25 cellular contexts compared by ENCODE assay signal in genomic region chr22:45775062-45775461, GRCh38.
A peak's percentile ranks its signal among the peaks of the same experiment; 100 is the strongest.
DNase-seq lines count a peak whose midpoint lies in the region; ATAC-seq and TF ChIP-seq lines count a peak whose summit lies in the region.
"Had no signal": no experiment of that assay in that cellular context is flagged by ENCODE, and none has a peak within 500 bp of the region (broad histone marks: within the 10 kb centered on the region; RNA-seq: fewer than 3 reads in every experiment).

No MANE protein-coding gene starts in this region.

- H3K9me3 Mint-ChIP-seq in IgD-negative memory B cell (no peaks in the 10 kb centered on the region), naive B cell (peaks cover 0 to under 1% (median 0%) of the 10 kb centered on the region in 7 donors)
- H3K9me3 Mint-ChIP-seq: activated CD8-positive, alpha-beta T cell treated with anti-CD3 and anti-CD28 coated beads for 36 hours; CD4-positive, alpha-beta memory T cell had no signal

- intact Hi-C loops in ovary (cut with DNase I): no loop called here

- H3K4me3 ChIP-seq in GM12864 (ENCODE audit: low read depth, low read length): peak overlapping the region; percentile 17; the same call in 1 of the 2 replicates
- H3K4me3 ChIP-seq in Peyer's patch: no peak overlapping the region
- no peak overlapping the region for H3K4me3 ChIP-seq in hepatocyte
- H3K4me3 ChIP-seq in ovary: no peak overlapping the region
- H3K4me3 ChIP-seq: heart left ventricle, skin epidermis, tibial artery had no signal

- peak; percentile 15 for ATAC-seq in GM21515 (IDR thresholded peaks at IDR 0.05; ENCODE audit: unreplicated experiment)
- ATAC-seq in naive B cell (ENCODE audit: low read depth in 2 of 2): no peak
- ATAC-seq: activated CD8-positive, alpha-beta T cell treated with anti-CD3 and anti-CD28 coated beads for 36 hours; heart left ventricle; left lobe of liver; PC-3 had no signal

- H3K27ac ChIP-seq in Peyer's patch (peak overlapping the region in 2 of 4 donors; percentile 24 to 52), hepatocyte (no peak overlapping the region), ovary (no peak overlapping the region)
- H3K27ac ChIP-seq: heart left ventricle, neutrophil, skin epidermis, tibial artery had no signal

- peaks cover 48 to 59% (median 55%) of the 10 kb centered on the region in 3 donors for H3K4me1 Mint-ChIP-seq in IgD-negative memory B cell
- peaks cover 48 to 75% (median 67%) of the 10 kb centered on the region in 3 donors for H3K4me1 Mint-ChIP-seq in naive B cell

- H3K36me3 Mint-ChIP-seq in IgD-negative memory B cell (peaks cover 8% of the 10 kb centered on the region), naive B cell (peaks cover 6 to 14% of the 10 kb centered on the region in 2 donors)

- H3K4me1 ChIP-seq in Peyer's patch (peaks cover 0 to 7% (median 0%) of the 10 kb centered on the region in 4 donors), hepatocyte (ENCODE audit: insufficient read depth) (no peaks in the 10 kb centered on the region), ovary (ENCODE audit: insufficient read depth) (no peaks in the 10 kb centered on the region)
- H3K4me1 ChIP-seq: tibial artery had no signal

- H3K36me3 ChIP-seq in Peyer's patch: no peaks in the 10 kb centered on the region
- H3K36me3 ChIP-seq in hepatocyte (replicated peaks; ENCODE audit: insufficient read depth, low read depth): no peaks in the 10 kb centered on the region
- H3K36me3 ChIP-seq in ovary: no peaks in the 10 kb centered on the region
- H3K36me3 ChIP-seq: neutrophil had no signal

- peak overlapping the region; percentile 1 to 88 (median 86) for H3K27ac Mint-ChIP-seq in IgD-negative memory B cell
- peak overlapping the region; percentile 4 to 81 (median 72) for H3K27ac Mint-ChIP-seq in naive B cell
- H3K27ac Mint-ChIP-seq: activated CD8-positive, alpha-beta T cell treated with anti-CD3 and anti-CD28 coated beads for 36 hours had no signal

- no peak for TF ChIP-seq EP300 in ovary (IDR thresholded peaks at IDR 0.05)

- H3K79me2 ChIP-seq in hepatocyte: peaks cover 31% of the 10 kb centered on the region

- DNase-seq in GM12864 (ENCODE audit: low read depth) (no peak), naive B cell (no peak), Peyer's patch (no peak), hepatocyte (ENCODE audit: low spot score) (no peak), ovary (no peak)
- DNase-seq in activated effector memory CD4-positive, alpha-beta T cell treated with anti-CD3 and anti-CD28 coated beads, Interleukin-2, amount 50 U/mL, for 16 hours: no peak
- DNase-seq: activated CD4-positive, CD25-positive, alpha-beta regulatory T cell; activated CD8-positive, alpha-beta T cell treated with anti-CD3 and anti-CD28 coated beads for 36 hours; activated naive CD4-positive, alpha-beta T cell treated with Interleukin-2 at 50 U/mL for 16 hours; activated T-cell treated with anti-CD3 and anti-CD28 coated beads, Interleukin-2, amount 50 U/mL, for 1 hour; amniotic stem cell; CD4-positive, alpha-beta memory T cell; cortex of kidney; heart left ventricle; NCI-H1417 treated with DMSO at 0.1 percent for 48 hours; NCI-H774; PC-3; stimulated activated CD4-positive, alpha-beta T cell treated with anti-CD3 and anti-CD28 coated beads, Interleukin-2, amount 100 ng/mL, for 24 hours; stimulated activated naive CD4-positive, alpha-beta T cell treated with Interleukin-2 at 50 U/mL for 16 hours; tibial artery had no signal

- H4K20me1 ChIP-seq in hepatocyte (ENCODE audit: insufficient read depth, poor library complexity, severe bottlenecking): no peaks in the 10 kb centered on the region

- H3K27me3 ChIP-seq in Peyer's patch (no peaks in the 10 kb centered on the region), hepatocyte (no peaks in the 10 kb centered on the region), ovary (no peaks in the 10 kb centered on the region)
- H3K27me3 ChIP-seq: heart left ventricle, neutrophil, tibial artery had no signal

- TF ChIP-seq POLR2A in Peyer's patch (IDR thresholded peaks at IDR 0.05) (no peak), ovary (IDR thresholded peaks at IDR 0.05) (no peak)

- H2AFZ ChIP-seq in hepatocyte: no peak overlapping the region

- peak overlapping the region in 3 of 4 donors; percentile 8 to 81 (median 64) for H3K4me3 Mint-ChIP-seq in IgD-negative memory B cell
- peak overlapping the region in 7 of 8 donors; percentile 18 to 82 (median 71) for H3K4me3 Mint-ChIP-seq in naive B cell
- H3K4me3 Mint-ChIP-seq: activated CD8-positive, alpha-beta T cell treated with anti-CD3 and anti-CD28 coated beads for 36 hours; CD4-positive, alpha-beta memory T cell had no signal

- WGBS in hepatocyte (ENCODE audit: low lambda C conversion rate, missing lambda C conversion rate): 77% methylated on average over 1 of the region's 1 CpG
- 47 to 80% (median 59%) methylated on average over 1 of the region's 1 CpG for WGBS in ovary, 3 donors

- H3K27me3 Mint-ChIP-seq in IgD-negative memory B cell: no peaks in the 10 kb centered on the region
- H3K27me3 Mint-ChIP-seq in naive B cell: no peaks in the 10 kb centered on the region
- H3K27me3 Mint-ChIP-seq: activated CD8-positive, alpha-beta T cell treated with anti-CD3 and anti-CD28 coated beads for 36 hours; CD4-positive, alpha-beta memory T cell had no signal

- H3K9me3 ChIP-seq in Peyer's patch (no peaks in the 10 kb centered on the region), hepatocyte (ENCODE audit: low read depth) (no peaks in the 10 kb centered on the region), ovary (no peaks in the 10 kb centered on the region)
- H3K9me3 ChIP-seq: neutrophil, tibial artery had no signal

- H3K4me2 ChIP-seq in hepatocyte: no peak overlapping the region

- TF ChIP-seq CTCF in GM12864 (IDR thresholded peaks at IDR 0.05; ENCODE audit: low read depth, low read length, missing control alignments) (no peak), Peyer's patch (IDR thresholded peaks at IDR 0.05) (no peak), hepatocyte (IDR thresholded peaks at IDR 0.05; ENCODE audit: poor library complexity) (no peak), ovary (IDR thresholded peaks at IDR 0.05) (no peak)

- no peaks in the 10 kb centered on the region for H3K9me2 ChIP-seq in hepatocyte (replicated peaks; ENCODE audit: insufficient read depth)
